Comparison of ENCODE assay signal across 2 cellular contexts in the genomic region with DNA sequence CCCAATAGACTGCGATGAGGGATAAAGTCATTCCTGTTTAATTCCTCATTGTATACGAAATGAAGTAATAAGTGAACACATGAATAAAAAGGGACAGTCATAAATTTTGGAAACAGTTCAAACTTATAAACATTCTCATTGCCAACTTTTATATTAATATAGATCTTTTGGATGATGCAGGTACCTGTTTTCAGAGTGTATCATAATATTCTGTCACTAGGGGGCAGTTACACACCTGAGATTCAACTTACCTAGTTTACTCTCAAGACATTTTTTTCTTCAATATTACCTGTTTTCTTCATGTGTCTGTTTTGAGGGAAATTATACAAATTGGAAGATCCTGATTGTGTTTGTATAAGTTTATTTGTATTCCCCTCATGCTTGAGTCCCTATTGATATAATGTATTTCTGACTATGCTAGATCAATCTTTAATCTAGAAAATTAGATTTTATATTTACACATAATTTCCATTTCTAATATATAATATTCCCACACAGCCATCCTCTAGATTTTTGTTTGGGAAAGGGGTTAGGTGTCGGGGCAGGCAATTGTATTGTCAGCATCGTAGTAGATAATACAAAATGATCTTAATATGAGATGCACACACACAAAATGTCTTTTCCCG.
TF ChIP-seq lines count a peak whose summit lies in the region.

No MANE protein-coding gene starts in this region.

TF ChIP-seq in GM23338, 12 proteins besides CTCF, POLR2A, EP300 and RAD21 (continues in another document):
- TF ChIP-seq STAT1 (IDR thresholded peaks at IDR 0.05; ENCODE audit: unreplicated experiment) (no peak), NANOG (IDR thresholded peaks at IDR 0.05; ENCODE audit: borderline replicate concordance) (no peak), ZNF331 (CRISPR knock-in tag; IDR thresholded peaks at IDR 0.05; ENCODE audit: low read depth) (no peak), CREB1 (CRISPR knock-in tag; IDR thresholded peaks at IDR 0.05; ENCODE audit: low read depth) (no peak), JUNB (IDR thresholded peaks at IDR 0.05; ENCODE audit: unreplicated experiment) (no peak)
- TF ChIP-seq, protein P1, sequence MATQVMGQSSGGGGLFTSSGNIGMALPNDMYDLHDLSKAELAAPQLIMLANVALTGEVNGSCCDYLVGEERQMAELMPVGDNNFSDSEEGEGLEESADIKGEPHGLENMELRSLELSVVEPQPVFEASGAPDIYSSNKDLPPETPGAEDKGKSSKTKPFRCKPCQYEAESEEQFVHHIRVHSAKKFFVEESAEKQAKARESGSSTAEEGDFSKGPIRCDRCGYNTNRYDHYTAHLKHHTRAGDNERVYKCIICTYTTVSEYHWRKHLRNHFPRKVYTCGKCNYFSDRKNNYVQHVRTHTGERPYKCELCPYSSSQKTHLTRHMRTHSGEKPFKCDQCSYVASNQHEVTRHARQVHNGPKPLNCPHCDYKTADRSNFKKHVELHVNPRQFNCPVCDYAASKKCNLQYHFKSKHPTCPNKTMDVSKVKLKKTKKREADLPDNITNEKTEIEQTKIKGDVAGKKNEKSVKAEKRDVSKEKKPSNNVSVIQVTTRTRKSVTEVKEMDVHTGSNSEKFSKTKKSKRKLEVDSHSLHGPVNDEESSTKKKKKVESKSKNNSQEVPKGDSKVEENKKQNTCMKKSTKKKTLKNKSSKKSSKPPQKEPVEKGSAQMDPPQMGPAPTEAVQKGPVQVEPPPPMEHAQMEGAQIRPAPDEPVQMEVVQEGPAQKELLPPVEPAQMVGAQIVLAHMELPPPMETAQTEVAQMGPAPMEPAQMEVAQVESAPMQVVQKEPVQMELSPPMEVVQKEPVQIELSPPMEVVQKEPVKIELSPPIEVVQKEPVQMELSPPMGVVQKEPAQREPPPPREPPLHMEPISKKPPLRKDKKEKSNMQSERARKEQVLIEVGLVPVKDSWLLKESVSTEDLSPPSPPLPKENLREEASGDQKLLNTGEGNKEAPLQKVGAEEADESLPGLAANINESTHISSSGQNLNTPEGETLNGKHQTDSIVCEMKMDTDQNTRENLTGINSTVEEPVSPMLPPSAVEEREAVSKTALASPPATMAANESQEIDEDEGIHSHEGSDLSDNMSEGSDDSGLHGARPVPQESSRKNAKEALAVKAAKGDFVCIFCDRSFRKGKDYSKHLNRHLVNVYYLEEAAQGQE (IDR thresholded peaks at IDR 0.05; ENCODE audit: unreplicated experiment), result no peak
- TF ChIP-seq, protein P2, sequence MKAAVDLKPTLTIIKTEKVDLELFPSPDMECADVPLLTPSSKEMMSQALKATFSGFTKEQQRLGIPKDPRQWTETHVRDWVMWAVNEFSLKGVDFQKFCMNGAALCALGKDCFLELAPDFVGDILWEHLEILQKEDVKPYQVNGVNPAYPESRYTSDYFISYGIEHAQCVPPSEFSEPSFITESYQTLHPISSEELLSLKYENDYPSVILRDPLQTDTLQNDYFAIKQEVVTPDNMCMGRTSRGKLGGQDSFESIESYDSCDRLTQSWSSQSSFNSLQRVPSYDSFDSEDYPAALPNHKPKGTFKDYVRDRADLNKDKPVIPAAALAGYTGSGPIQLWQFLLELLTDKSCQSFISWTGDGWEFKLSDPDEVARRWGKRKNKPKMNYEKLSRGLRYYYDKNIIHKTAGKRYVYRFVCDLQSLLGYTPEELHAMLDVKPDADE (IDR thresholded peaks at IDR 0.05), result no peak
- TF ChIP-seq, protein P3, sequence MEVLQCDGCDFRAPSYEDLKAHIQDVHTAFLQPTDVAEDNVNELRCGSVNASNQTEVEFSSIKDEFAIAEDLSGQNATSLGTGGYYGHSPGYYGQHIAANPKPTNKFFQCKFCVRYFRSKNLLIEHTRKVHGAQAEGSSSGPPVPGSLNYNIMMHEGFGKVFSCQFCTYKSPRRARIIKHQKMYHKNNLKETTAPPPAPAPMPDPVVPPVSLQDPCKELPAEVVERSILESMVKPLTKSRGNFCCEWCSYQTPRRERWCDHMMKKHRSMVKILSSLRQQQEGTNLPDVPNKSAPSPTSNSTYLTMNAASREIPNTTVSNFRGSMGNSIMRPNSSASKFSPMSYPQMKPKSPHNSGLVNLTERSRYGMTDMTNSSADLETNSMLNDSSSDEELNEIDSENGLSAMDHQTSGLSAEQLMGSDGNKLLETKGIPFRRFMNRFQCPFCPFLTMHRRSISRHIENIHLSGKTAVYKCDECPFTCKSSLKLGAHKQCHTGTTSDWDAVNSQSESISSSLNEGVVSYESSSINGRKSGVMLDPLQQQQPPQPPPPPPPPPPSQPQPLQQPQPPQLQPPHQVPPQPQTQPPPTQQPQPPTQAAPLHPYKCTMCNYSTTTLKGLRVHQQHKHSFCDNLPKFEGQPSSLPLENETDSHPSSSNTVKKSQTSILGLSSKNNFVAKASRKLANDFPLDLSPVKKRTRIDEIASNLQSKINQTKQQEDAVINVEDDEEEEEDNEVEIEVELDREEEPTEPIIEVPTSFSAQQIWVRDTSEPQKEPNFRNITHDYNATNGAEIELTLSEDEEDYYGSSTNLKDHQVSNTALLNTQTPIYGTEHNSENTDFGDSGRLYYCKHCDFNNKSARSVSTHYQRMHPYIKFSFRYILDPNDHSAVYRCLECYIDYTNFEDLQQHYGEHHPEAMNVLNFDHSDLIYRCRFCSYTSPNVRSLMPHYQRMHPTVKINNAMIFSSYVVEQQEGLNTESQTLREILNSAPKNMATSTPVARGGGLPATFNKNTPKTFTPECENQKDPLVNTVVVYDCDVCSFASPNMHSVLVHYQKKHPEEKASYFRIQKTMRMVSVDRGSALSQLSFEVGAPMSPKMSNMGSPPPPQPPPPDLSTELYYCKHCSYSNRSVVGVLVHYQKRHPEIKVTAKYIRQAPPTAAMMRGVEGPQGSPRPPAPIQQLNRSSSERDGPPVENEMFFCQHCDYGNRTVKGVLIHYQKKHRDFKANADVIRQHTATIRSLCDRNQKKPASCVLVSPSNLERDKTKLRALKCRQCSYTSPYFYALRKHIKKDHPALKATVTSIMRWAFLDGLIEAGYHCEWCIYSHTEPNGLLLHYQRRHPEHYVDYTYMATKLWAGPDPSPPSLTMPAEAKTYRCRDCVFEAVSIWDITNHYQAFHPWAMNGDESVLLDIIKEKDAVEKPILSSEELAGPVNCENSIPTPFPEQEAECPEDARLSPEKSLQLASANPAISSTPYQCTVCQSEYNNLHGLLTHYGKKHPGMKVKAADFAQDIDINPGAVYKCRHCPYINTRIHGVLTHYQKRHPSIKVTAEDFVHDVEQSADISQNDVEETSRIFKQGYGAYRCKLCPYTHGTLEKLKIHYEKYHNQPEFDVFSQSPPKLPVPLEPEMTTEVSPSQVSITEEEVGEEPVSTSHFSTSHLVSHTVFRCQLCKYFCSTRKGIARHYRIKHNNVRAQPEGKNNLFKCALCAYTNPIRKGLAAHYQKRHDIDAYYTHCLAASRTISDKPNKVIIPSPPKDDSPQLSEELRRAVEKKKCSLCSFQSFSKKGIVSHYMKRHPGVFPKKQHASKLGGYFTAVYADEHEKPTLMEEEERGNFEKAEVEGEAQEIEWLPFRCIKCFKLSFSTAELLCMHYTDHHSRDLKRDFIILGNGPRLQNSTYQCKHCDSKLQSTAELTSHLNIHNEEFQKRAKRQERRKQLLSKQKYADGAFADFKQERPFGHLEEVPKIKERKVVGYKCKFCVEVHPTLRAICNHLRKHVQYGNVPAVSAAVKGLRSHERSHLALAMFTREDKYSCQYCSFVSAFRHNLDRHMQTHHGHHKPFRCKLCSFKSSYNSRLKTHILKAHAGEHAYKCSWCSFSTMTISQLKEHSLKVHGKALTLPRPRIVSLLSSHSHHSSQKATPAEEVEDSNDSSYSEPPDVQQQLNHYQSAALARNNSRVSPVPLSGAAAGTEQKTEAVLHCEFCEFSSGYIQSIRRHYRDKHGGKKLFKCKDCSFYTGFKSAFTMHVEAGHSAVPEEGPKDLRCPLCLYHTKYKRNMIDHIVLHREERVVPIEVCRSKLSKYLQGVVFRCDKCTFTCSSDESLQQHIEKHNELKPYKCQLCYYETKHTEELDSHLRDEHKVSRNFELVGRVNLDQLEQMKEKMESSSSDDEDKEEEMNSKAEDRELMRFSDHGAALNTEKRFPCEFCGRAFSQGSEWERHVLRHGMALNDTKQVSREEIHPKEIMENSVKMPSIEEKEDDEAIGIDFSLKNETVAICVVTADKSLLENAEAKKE (CRISPR knock-in tag; IDR thresholded peaks at IDR 0.05), result no peak

TF ChIP-seq in GM12878, 131 proteins besides CTCF, POLR2A, EP300 and RAD21:
- no peak for TF ChIP-seq TAF1 (IDR thresholded peaks at IDR 0.05; ENCODE audit: borderline replicate concordance, low read depth, low read length)
- TF ChIP-seq ZNF384 (IDR thresholded peaks at IDR 0.05; ENCODE audit: borderline replicate concordance, low read depth, low read length), result peak; percentile 26; the same call in 1 of the 2 replicates
- TF ChIP-seq SMC3 (IDR thresholded peaks at IDR 0.05; ENCODE audit: borderline replicate concordance, low read length), result peak; percentile 57
- no peak for TF ChIP-seq MYC (IDR thresholded peaks at IDR 0.05; ENCODE audit: insufficient read depth, insufficient read length, insufficient replicate concordance, low read length, severe bottlenecking)
- TF ChIP-seq, protein P4, sequence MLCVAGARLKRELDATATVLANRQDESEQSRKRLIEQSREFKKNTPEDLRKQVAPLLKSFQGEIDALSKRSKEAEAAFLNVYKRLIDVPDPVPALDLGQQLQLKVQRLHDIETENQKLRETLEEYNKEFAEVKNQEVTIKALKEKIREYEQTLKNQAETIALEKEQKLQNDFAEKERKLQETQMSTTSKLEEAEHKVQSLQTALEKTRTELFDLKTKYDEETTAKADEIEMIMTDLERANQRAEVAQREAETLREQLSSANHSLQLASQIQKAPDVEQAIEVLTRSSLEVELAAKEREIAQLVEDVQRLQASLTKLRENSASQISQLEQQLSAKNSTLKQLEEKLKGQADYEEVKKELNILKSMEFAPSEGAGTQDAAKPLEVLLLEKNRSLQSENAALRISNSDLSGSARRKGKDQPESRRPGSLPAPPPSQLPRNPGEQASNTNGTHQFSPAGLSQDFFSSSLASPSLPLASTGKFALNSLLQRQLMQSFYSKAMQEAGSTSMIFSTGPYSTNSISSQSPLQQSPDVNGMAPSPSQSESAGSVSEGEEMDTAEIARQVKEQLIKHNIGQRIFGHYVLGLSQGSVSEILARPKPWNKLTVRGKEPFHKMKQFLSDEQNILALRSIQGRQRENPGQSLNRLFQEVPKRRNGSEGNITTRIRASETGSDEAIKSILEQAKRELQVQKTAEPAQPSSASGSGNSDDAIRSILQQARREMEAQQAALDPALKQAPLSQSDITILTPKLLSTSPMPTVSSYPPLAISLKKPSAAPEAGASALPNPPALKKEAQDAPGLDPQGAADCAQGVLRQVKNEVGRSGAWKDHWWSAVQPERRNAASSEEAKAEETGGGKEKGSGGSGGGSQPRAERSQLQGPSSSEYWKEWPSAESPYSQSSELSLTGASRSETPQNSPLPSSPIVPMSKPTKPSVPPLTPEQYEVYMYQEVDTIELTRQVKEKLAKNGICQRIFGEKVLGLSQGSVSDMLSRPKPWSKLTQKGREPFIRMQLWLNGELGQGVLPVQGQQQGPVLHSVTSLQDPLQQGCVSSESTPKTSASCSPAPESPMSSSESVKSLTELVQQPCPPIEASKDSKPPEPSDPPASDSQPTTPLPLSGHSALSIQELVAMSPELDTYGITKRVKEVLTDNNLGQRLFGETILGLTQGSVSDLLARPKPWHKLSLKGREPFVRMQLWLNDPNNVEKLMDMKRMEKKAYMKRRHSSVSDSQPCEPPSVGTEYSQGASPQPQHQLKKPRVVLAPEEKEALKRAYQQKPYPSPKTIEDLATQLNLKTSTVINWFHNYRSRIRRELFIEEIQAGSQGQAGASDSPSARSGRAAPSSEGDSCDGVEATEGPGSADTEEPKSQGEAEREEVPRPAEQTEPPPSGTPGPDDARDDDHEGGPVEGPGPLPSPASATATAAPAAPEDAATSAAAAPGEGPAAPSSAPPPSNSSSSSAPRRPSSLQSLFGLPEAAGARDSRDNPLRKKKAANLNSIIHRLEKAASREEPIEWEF (IDR thresholded peaks at IDR 0.05; ENCODE audit: insufficient replicate concordance, low read depth, low read length), result no peak
- TF ChIP-seq, protein P5, sequence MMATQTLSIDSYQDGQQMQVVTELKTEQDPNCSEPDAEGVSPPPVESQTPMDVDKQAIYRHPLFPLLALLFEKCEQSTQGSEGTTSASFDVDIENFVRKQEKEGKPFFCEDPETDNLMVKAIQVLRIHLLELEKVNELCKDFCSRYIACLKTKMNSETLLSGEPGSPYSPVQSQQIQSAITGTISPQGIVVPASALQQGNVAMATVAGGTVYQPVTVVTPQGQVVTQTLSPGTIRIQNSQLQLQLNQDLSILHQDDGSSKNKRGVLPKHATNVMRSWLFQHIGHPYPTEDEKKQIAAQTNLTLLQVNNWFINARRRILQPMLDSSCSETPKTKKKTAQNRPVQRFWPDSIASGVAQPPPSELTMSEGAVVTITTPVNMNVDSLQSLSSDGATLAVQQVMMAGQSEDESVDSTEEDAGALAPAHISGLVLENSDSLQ (IDR thresholded peaks at IDR 0.05), result no peak
- no peak for TF ChIP-seq PML (IDR thresholded peaks at IDR 0.05; ENCODE audit: low read length)
- TF ChIP-seq, protein P6, sequence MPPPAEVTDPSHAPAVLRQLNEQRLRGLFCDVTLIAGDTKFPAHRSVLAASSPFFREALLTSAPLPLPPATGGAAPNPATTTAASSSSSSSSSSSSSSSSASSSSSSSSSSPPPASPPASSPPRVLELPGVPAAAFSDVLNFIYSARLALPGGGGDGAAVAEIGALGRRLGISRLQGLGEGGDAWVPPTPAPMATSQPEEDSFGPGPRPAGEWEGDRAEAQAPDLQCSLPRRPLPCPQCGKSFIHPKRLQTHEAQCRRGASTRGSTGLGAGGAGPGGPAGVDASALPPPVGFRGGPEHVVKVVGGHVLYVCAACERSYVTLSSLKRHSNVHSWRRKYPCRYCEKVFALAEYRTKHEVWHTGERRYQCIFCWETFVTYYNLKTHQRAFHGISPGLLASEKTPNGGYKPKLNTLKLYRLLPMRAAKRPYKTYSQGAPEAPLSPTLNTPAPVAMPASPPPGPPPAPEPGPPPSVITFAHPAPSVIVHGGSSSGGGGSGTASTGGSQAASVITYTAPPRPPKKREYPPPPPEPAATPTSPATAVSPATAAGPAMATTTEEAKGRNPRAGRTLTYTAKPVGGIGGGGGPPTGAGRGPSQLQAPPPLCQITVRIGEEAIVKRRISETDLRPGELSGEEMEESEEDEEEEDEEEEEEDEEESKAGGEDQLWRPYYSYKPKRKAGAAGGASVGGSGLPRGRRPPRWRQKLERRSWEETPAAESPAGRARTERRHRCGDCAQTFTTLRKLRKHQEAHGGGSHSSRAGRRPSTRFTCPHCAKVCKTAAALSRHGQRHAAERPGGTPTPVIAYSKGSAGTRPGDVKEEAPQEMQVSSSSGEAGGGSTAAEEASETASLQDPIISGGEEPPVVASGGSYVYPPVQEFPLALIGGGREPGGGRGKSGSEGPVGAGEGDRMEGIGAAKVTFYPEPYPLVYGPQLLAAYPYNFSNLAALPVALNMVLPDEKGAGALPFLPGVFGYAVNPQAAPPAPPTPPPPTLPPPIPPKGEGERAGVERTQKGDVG (CRISPR knock-in tag; IDR thresholded peaks at IDR 0.05), result no peak
- no peak for TF ChIP-seq NR2C1 (IDR thresholded peaks at IDR 0.05)
